In the genomic region with DNA sequence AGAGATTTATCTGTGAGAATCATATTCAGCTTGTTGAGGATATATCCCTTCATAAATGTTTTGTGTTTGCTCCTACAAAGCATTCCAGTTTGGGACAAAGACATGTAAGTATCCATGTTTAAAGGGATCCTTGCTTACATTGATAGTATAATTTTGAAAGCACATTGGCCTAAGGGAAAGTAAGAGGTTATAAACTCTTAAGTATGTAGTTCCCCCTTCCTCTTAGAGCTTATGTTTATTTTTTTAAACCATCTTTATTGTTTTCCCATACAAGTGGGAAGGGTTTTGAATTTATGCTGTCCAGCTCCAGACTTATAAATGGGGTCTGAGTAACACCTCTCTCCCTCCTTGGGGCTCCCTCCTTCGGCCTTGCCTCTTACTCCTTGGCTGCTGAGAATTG, we compare ENCODE assay signal across 20 cellular contexts.
"Had no signal": no experiment of that assay in that cellular context is flagged by ENCODE, and none has a peak within 500 bp of the region (broad histone marks: within the 10 kb centered on the region; RNA-seq: fewer than 3 reads in every experiment).

No MANE protein-coding gene starts in this region.

- H3K36me3 ChIP-seq: Peyer's patch, SJCRH30 had no signal

- H3K27me3 ChIP-seq: Peyer's patch, SJCRH30 had no signal

- DNase-seq: MM.1S, NCI-H1092 treated with DMSO at 0.1 percent for 48 hours, NCI-H1417, NCI-H1436 treated with DMSO at 0.1 percent for 48 hours, NCI-H1694, NCI-H187 treated with DMSO at 0.1 percent for 48 hours, NCI-H2081, NCI-H2107, NCI-H226, NCI-H446, NCI-H510A, NCI-H524 treated with DMSO at 0.1 percent for 48 hours, NCI-H774, PC-9, Peyer's patch, SHP77 treated with DMSO at 0.1 percent for 48 hours, SJCRH30 had no signal

- H3K4me3 ChIP-seq: K562, PC-9, Peyer's patch, SJCRH30 had no signal

- H3K4me1 ChIP-seq: Peyer's patch had no signal

- H3K9me3 ChIP-seq: Peyer's patch, SJCRH30 had no signal

- H3K9ac ChIP-seq: KMS-11 had no signal

- H3K4me2 ChIP-seq: KMS-11, PC-9 had no signal

- H3K27me3 Mint-ChIP-seq: IgD-negative memory B cell had no signal

- H3K27ac ChIP-seq: KMS-11, PC-9, Peyer's patch, SJCRH30 had no signal

- H3K27ac Mint-ChIP-seq: IgD-negative memory B cell had no signal

- H3K4me3 Mint-ChIP-seq: IgD-negative memory B cell had no signal

- H2AFZ ChIP-seq: PC-9 had no signal
